In genomic region chr13:43335669-43336068, GRCh38 we compare ENCODE assay signal across 34 cellular contexts.
"Had no signal": no experiment of that assay in that cellular context is flagged by ENCODE, and none has a peak within 500 bp of the region (broad histone marks: within the 10 kb centered on the region; RNA-seq: fewer than 3 reads in every experiment).

No MANE protein-coding gene starts in this region.

- H3K36me3 ChIP-seq: adrenal gland, brain microvascular endothelial cell, breast epithelium had no signal

- FAIRE-seq: astrocyte, TTC549 had no signal

- H3K4me3 ChIP-seq: adrenal gland, body of pancreas, breast epithelium had no signal

- H3K27ac ChIP-seq: adrenal gland, body of pancreas, brain microvascular endothelial cell, breast epithelium, VCaP had no signal

- H3K27me3 ChIP-seq: adrenal gland, body of pancreas, brain microvascular endothelial cell, breast epithelium had no signal

- DNase-seq: activated B cell treated with CpG ODN at 0.5 μM for 24 hours; activated CD4-positive, alpha-beta memory T cell treated with anti-CD3 and anti-CD28 coated beads for 36 hours; activated CD4-positive, alpha-beta T cell treated with anti-CD3 and anti-CD28 coated beads for 4 hours; activated CD4-positive, alpha-beta T cell treated with anti-CD3 and anti-CD28 coated beads, Interleukin-2, amount 10 ng/mL, durations not matched to agents 24 days and 14 days; activated CD4-positive, alpha-beta T cell treated with anti-CD3 and anti-CD28 coated beads, Interleukin-2, amount 50 U/mL, for 1 hour; activated CD4-positive, alpha-beta T cell treated with anti-CD3 and anti-CD28 coated beads, Interleukin-2, amount 50 U/mL, for 4 hours; activated CD4-positive, CD25-positive, alpha-beta regulatory T cell treated with anti-CD3 and anti-CD28 coated beads, Interleukin-2, amount 50 U/mL, for 72 hours; activated CD8-positive, alpha-beta memory T cell treated with anti-CD3 and anti-CD28 coated beads, Interleukin-2, amount 50 U/mL, for 4 hours; activated CD8-positive, alpha-beta T cell treated with anti-CD3 and anti-CD28 coated beads for 36 hours; activated effector memory CD4-positive, alpha-beta T cell treated with anti-CD3 and anti-CD28 coated beads, Interleukin-2, amount 50 U/mL, for 16 hours; activated gamma-delta T cell treated with Interleukin-2 at 50 U/mL for 16 hours; activated naive CD4-positive, alpha-beta T cell; activated naive CD4-positive, alpha-beta T cell treated with anti-CD3 and anti-CD28 coated beads for 36 hours; activated naive CD4-positive, alpha-beta T cell treated with anti-CD3 and anti-CD28 coated beads, Interleukin-2, amount 50 U/mL, for 16 hours; activated naive CD8-positive, alpha-beta T cell treated with anti-CD3 and anti-CD28 coated beads for 36 hours; activated T-cell treated with anti-CD3 and anti-CD28 coated beads for 4 hours; activated T-cell treated with anti-CD3 and anti-CD28 coated beads, Interleukin-2, amount 50 U/mL, for 1 hour; activated T-cell treated with anti-CD3 and anti-CD28 coated beads, Interleukin-2, amount 50 U/mL, for 4 hours; activated T-cell treated with anti-CD3 and anti-CD28 coated beads, Interleukin-2, amount 50 U/mL, for 72 hours; adrenal gland; amniotic stem cell; aorta; body of pancreas; brain microvascular endothelial cell; central memory CD4-positive, alpha-beta T cell; T-helper 1 cell; T-helper 2 cell; T-helper 9 cell had no signal

- ATAC-seq: activated CD8-positive, alpha-beta T cell treated with anti-CD3 and anti-CD28 coated beads for 36 hours; activated naive CD4-positive, alpha-beta T cell treated with anti-CD3 and anti-CD28 coated beads, Interleukin-2, amount 50 U/mL, for 72 hours; activated T-cell treated with anti-CD3 and anti-CD28 coated beads, Interleukin-2, amount 50 U/mL, for 4 hours; activated T-cell treated with anti-CD3 and anti-CD28 coated beads, Interleukin-2, amount 50 U/mL, for 72 hours; activated T-helper 17 cell treated with anti-CD3 and anti-CD28 coated beads, Interleukin-2, amount 50 U/mL, for 72 hours; body of pancreas had no signal

- H3K4me1 ChIP-seq: adrenal gland, body of pancreas, breast epithelium had no signal

- H3K9me3 ChIP-seq: adrenal gland, body of pancreas, breast epithelium had no signal
